ENCODE assay signal across 29 cellular contexts in genomic region chr7:10401793-10402192, GRCh38.
"Had no signal": no experiment of that assay in that cellular context is flagged by ENCODE, and none has a peak within 500 bp of the region (broad histone marks: within the 10 kb centered on the region; RNA-seq: fewer than 3 reads in every experiment).

No MANE protein-coding gene starts in this region.

- H3K4me3 ChIP-seq: colonic mucosa, coronary artery, dorsolateral prefrontal cortex, esophagus muscularis mucosa, esophagus squamous epithelium, gastrocnemius medialis, gastroesophageal sphincter, heart left ventricle, heart right ventricle, hepatocyte had no signal

- DNase-seq: colonic mucosa; cortex of kidney; dermis blood vessel endothelial cell; dorsolateral prefrontal cortex; effector CD4-positive, alpha-beta T cell; effector CD8-positive, alpha-beta T cell; effector memory CD4-positive, alpha-beta T cell; effector memory CD8-positive, alpha-beta T cell; endodermal cell; erythroblast; esophagus squamous epithelium; foreskin fibroblast; foreskin keratinocyte; foreskin melanocyte; gastrocnemius medialis; glutamatergic neuron; head of caudate nucleus; heart left ventricle; heart right ventricle had no signal

- H3K27ac ChIP-seq: colonic mucosa, coronary artery, dorsolateral prefrontal cortex, epithelial cell of prostate, esophagus muscularis mucosa, esophagus squamous epithelium, foreskin keratinocyte, gastrocnemius medialis, gastroesophageal sphincter, heart left ventricle, heart right ventricle, hepatocyte had no signal

- H2AFZ ChIP-seq: hepatocyte had no signal

- FAIRE-seq: colon, endometrium, endothelial cell of umbilical vein, frontal cortex had no signal

- H3K4me1 ChIP-seq: colonic mucosa, esophagus muscularis mucosa, esophagus squamous epithelium, foreskin keratinocyte, gastrocnemius medialis, gastroesophageal sphincter, heart left ventricle, heart right ventricle had no signal

- H3K4me2 ChIP-seq: hepatocyte had no signal

- H3K79me2 ChIP-seq: hepatocyte had no signal

- H3K27me3 ChIP-seq: colonic mucosa, dorsolateral prefrontal cortex, esophagus muscularis mucosa, esophagus squamous epithelium, foreskin keratinocyte, gastrocnemius medialis, gastroesophageal sphincter, heart left ventricle, heart right ventricle, hepatocyte had no signal

- ATAC-seq: effector memory CD8-positive, alpha-beta T cell; esophagus mucosa; foreskin keratinocyte; gastrocnemius medialis; gastroesophageal sphincter; heart left ventricle; heart right ventricle had no signal

- H3K36me3 ChIP-seq: colonic mucosa, esophagus muscularis mucosa, esophagus squamous epithelium, gastrocnemius medialis, gastroesophageal sphincter, heart left ventricle, heart right ventricle had no signal

- H3K9me3 ChIP-seq: colonic mucosa, gastrocnemius medialis had no signal
